32 cellular contexts compared by ENCODE assay signal in the genomic region with DNA sequence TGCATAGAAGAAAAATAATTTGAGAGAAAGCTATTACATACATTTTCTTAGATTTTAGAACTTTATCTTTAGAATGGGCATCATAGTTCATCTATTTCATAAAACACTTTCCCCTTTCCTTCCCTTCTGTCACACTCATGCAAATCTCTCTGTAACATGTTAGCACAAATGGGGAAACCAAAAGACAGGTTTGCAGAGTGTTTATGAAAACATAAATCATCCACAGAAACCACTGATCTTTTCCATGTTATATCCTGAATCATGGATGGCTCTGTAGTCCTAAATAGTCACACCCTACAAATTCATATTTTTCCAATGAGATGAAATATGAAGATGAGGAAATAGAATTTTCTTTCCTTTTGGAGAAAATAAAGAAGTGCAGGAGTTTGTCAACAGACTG.
"Had no signal": no experiment of that assay in that cellular context is flagged by ENCODE, and none has a peak within 500 bp of the region (broad histone marks: within the 10 kb centered on the region; RNA-seq: fewer than 3 reads in every experiment).

No MANE protein-coding gene starts in this region.

- H3K27ac ChIP-seq: neutrophil, pancreas, prostate gland, right lobe of liver, sigmoid colon, skin epidermis, spleen, suprapubic skin, testis, tibial artery, transverse colon, upper lobe of right lung, vagina had no signal

- ATAC-seq: naive thymus-derived CD8-positive, alpha-beta T cell; natural killer cell treated with Interleukin-12 subunit alpha and Interleukin-12 subunit beta and Interleukin-15 and Interleukin-18, amount 100 ng/mL, for 72 hours; pancreas; right cardiac atrium; right lobe of liver; stimulated activated memory B cell treated with anti-CD40 and anti-IgM and Interleukin-4, amounts not matched to agents 10 μg/mL and 1 μg/mL and 100 μg/mL, for 72 hours; stimulated activated naive CD8-positive, alpha-beta T cell treated with anti-CD3 and anti-CD28 coated beads, Interleukin-15, amount 100 ng/mL, for 72 hours; stimulated activated naive CD8-positive, alpha-beta T cell treated with anti-CD3 and anti-CD28 coated beads, Interleukin-15, Interleukin-2, amounts not matched to agents 100 U/mL and 50 U/mL, for 24 hours; upper lobe of right lung had no signal

- H3K4me2 ChIP-seq: smooth muscle cell had no signal

- H3K4me3 ChIP-seq: pancreas, prostate gland, right lobe of liver, sigmoid colon, skin epidermis, smooth muscle cell, spleen, suprapubic skin, testis, tibial artery, transverse colon, upper lobe of right lung, vagina had no signal

- H3K4me1 Mint-ChIP-seq: nephron progenitor cell had no signal

- DNase-seq: naive thymus-derived CD8-positive, alpha-beta T cell; nephron progenitor cell; nucleus accumbens; pancreas; retina; right cardiac atrium; right lobe of liver; sigmoid colon; spleen; stimulated activated CD4-positive, alpha-beta T cell treated with anti-CD3 and anti-CD28 coated beads, Interleukin-12 subunit alpha, Interleukin-12 subunit beta, amount 100 ng/mL, for 4 hours; stimulated activated CD4-positive, alpha-beta T cell treated with anti-CD3 and anti-CD28 coated beads, Interleukin-1b, Interleukin-23, amount 100 ng/mL, for 48 hours; stimulated activated CD4-positive, alpha-beta T cell treated with anti-CD3 and anti-CD28 coated beads, Interleukin-4, amount 100 ng/mL, for 1 hour; stimulated activated CD4-positive, alpha-beta T cell treated with anti-CD3 and anti-CD28 coated beads, Interleukin-4, amount 100 ng/mL, for 4 hours; stimulated activated CD8-positive, alpha-beta memory T cell treated with anti-CD3 and anti-CD28 coated beads, Interleukin-4, amount 100 ng/mL, for 48 hours; stimulated activated naive CD4-positive, alpha-beta T cell; stimulated activated naive CD8-positive, alpha-beta T cell treated with anti-CD3 and anti-CD28 coated beads, Interleukin-15, amount 100 ng/mL, for 72 hours; stimulated activated naive CD8-positive, alpha-beta T cell treated with anti-CD3 and anti-CD28 coated beads, Interleukin-15, Interleukin-2, amounts not matched to agents 100 U/mL and 50 U/mL, for 24 hours; substantia nigra; testis; tibial artery; transverse colon; upper lobe of right lung had no signal

- H3K9me3 ChIP-seq: neutrophil, pancreas, prostate gland, right lobe of liver, sigmoid colon, suprapubic skin, testis, tibial artery, upper lobe of right lung, vagina had no signal

- H3K36me3 Mint-ChIP-seq: natural killer cell treated with Interleukin-12 subunit alpha and Interleukin-12 subunit beta and Interleukin-15 and Interleukin-18, amount 100 ng/mL, for 72 hours; type B pancreatic cell had no signal

- FAIRE-seq: pancreas had no signal

- H3K36me3 ChIP-seq: neutrophil, pancreas, prostate gland, right lobe of liver, sigmoid colon, spleen, suprapubic skin, tibial artery, transverse colon, upper lobe of right lung, vagina had no signal

- H3K27me3 Mint-ChIP-seq: naive thymus-derived CD8-positive, alpha-beta T cell; natural killer cell treated with Interleukin-12 subunit alpha and Interleukin-12 subunit beta and Interleukin-15 and Interleukin-18, amount 100 ng/mL, for 72 hours; stimulated activated memory B cell treated with anti-CD40 and anti-IgM and Interleukin-4, amounts not matched to agents 10 μg/mL and 1 μg/mL and 100 μg/mL, for 72 hours; stimulated activated naive CD8-positive, alpha-beta T cell treated with anti-CD3 and anti-CD28 coated beads, Interleukin-15, amount 100 ng/mL, for 72 hours; type B pancreatic cell had no signal

- H3K4me3 Mint-ChIP-seq: naive thymus-derived CD8-positive, alpha-beta T cell; natural killer cell treated with Interleukin-12 subunit alpha and Interleukin-12 subunit beta and Interleukin-15 and Interleukin-18, amount 100 ng/mL, for 72 hours; nephron progenitor cell; neural crest cell; stimulated activated memory B cell treated with anti-CD40 and anti-IgM and Interleukin-4, amounts not matched to agents 10 μg/mL and 1 μg/mL and 100 μg/mL, for 72 hours; stimulated activated naive CD8-positive, alpha-beta T cell treated with anti-CD3 and anti-CD28 coated beads, Interleukin-15, amount 100 ng/mL, for 72 hours; type B pancreatic cell had no signal

- H3K27me3 ChIP-seq: neutrophil, pancreas, right lobe of liver, sigmoid colon, spleen, suprapubic skin, testis, tibial artery, transverse colon, upper lobe of right lung, vagina had no signal

- H3K4me1 ChIP-seq: pancreas, prostate gland, right lobe of liver, spleen, testis, upper lobe of right lung, vagina had no signal

- H3K9me3 Mint-ChIP-seq: natural killer cell treated with Interleukin-12 subunit alpha and Interleukin-12 subunit beta and Interleukin-15 and Interleukin-18, amount 100 ng/mL, for 72 hours; nephron progenitor cell; neural crest cell; type B pancreatic cell had no signal

- H3K27ac Mint-ChIP-seq: natural killer cell treated with Interleukin-12 subunit alpha and Interleukin-12 subunit beta and Interleukin-15 and Interleukin-18, amount 100 ng/mL, for 72 hours; nephron progenitor cell; stimulated activated memory B cell treated with anti-CD40 and anti-IgM and Interleukin-4, amounts not matched to agents 10 μg/mL and 1 μg/mL and 100 μg/mL, for 72 hours; stimulated activated naive CD8-positive, alpha-beta T cell treated with anti-CD3 and anti-CD28 coated beads, Interleukin-15, amount 100 ng/mL, for 72 hours; type B pancreatic cell had no signal
